In genomic region chr12:57620936-57621496, GRCh38 we compare ENCODE assay signal across 9 cellular contexts. TPM values are rescaled to one million over a fixed set of nuclear protein-coding genes. Genes with fewer than 3 reads are reported as not detected.
DNase-seq lines count a peak whose midpoint lies in the region; TF ChIP-seq lines count a peak whose summit lies in the region.
"Had no signal": no experiment of that assay in that cellular context is flagged by ENCODE, and none has a peak within 500 bp of the region (broad histone marks: within the 10 kb centered on the region; RNA-seq: fewer than 3 reads in every experiment).

No MANE protein-coding gene starts in this region.

- H3K9me3 Mint-ChIP-seq in activated CD4-positive, alpha-beta memory T cell treated with anti-CD3 and anti-CD28 coated beads, Interleukin-2, amount 10 ng/mL, durations not matched to agents 7 days and 5 days, result no peaks in the 10 kb centered on the region

- peaks cover 5% of the 10 kb centered on the region for H3K4me1 ChIP-seq in cardiac muscle cell (ENCODE audit: low read depth)

- CTCF ChIA-PET in GM10248 (lab: Yijun Ruan, JAX), result interaction anchor here (0.7 to 8.9 kb wide), 16 partner anchors 9 to 166 kb away, joined by 3 to 155 read pairs (median 6); partner anchors contain the start of genes ARHGEF25, B4GALNT1, GLI1 and INHBE
- CTCF ChIA-PET in activated CD4-positive, alpha-beta memory T cell treated with anti-CD3 and anti-CD28 coated beads, Interleukin-2, amount 10 ng/mL, durations not matched to agents 7 days and 5 days (lab: Charles Lee), result interaction anchor here (0.7 to 5.8 kb wide), 10 partner anchors 9 to 162 kb away, joined by 3 to 77 read pairs (median 5); partner anchors contain the start of genes GLI1, OS9 and PIP4K2C

- H3K4me3 ChIP-seq in cardiac muscle cell, result peak overlapping the region; percentile 27
- H3K4me3 ChIP-seq: lung had no signal

- H3K27ac Mint-ChIP-seq in activated CD4-positive, alpha-beta memory T cell treated with anti-CD3 and anti-CD28 coated beads, Interleukin-2, amount 10 ng/mL, durations not matched to agents 7 days and 5 days, result no peak overlapping the region

- no peak overlapping the region for H3K27ac ChIP-seq in cardiac muscle cell

- DNase-seq in GM10248 (ENCODE audit: extremely low spot score), result peak; percentile 39
- DNase-seq in activated CD4-positive, alpha-beta memory T cell treated with anti-CD3 and anti-CD28 coated beads, Interleukin-2, amount 10 ng/mL, durations not matched to agents 7 days and 5 days, result no peak
- no peak for DNase-seq in cardiac muscle cell (ENCODE audit: low read depth in 1 of 2, low spot score in 1 of 2)
- DNase-seq in retina, result peak; percentile 60
- no peak for DNase-seq in NCI-H2227 treated with DMSO at 0.1 percent for 48 hours (lab: John Stamatoyannopoulos, UW)
- no peak for DNase-seq in NCI-H1930 (lab: John Stamatoyannopoulos, UW)
- DNase-seq in SW 1271 (lab: John Stamatoyannopoulos, UW), result no peak
- DNase-seq in stimulated activated CD4-positive, alpha-beta T cell treated with anti-CD3 and anti-CD28 coated beads, Interleukin-1b, Interleukin-23, amount 100 ng/mL, for 48 hours, result no peak

- H3K36me3 Mint-ChIP-seq in activated CD4-positive, alpha-beta memory T cell treated with anti-CD3 and anti-CD28 coated beads, Interleukin-2, amount 10 ng/mL, durations not matched to agents 7 days and 5 days (ENCODE audit: low read depth), result no peaks in the 10 kb centered on the region

- no peaks in the 10 kb centered on the region for H3K36me3 ChIP-seq in cardiac muscle cell

- H3K4me3 Mint-ChIP-seq in activated CD4-positive, alpha-beta memory T cell treated with anti-CD3 and anti-CD28 coated beads, Interleukin-2, amount 10 ng/mL, durations not matched to agents 7 days and 5 days, result peak overlapping the region; percentile 50

- H3K4me1 Mint-ChIP-seq in activated CD4-positive, alpha-beta memory T cell treated with anti-CD3 and anti-CD28 coated beads, Interleukin-2, amount 10 ng/mL, durations not matched to agents 7 days and 5 days, result peaks cover 24% of the 10 kb centered on the region

- POLR2A ChIA-PET in GM10248 (lab: Yijun Ruan, JAX), result no interaction called here
- POLR2A ChIA-PET in activated CD4-positive, alpha-beta memory T cell treated with anti-CD3 and anti-CD28 coated beads, Interleukin-2, amount 10 ng/mL, durations not matched to agents 7 days and 5 days (lab: Charles Lee), result interaction anchor here (0.7 kb wide), 1 partner anchor 38 kb away, joined by 3 read pairs; no protein-coding TSS in a partner anchor

- H3K9me3 ChIP-seq in cardiac muscle cell (ENCODE audit: low read depth), result no peaks in the 10 kb centered on the region

- peaks cover 96% of the 10 kb centered on the region for H3K27me3 Mint-ChIP-seq in activated CD4-positive, alpha-beta memory T cell treated with anti-CD3 and anti-CD28 coated beads, Interleukin-2, amount 10 ng/mL, durations not matched to agents 7 days and 5 days

- peaks cover 100% of the 10 kb centered on the region for H3K27me3 ChIP-seq in cardiac muscle cell

- no peak for TF ChIP-seq CTCF in GM10248 (IDR thresholded peaks at IDR 0.05; ENCODE audit: control extremely low read depth, extremely low read depth, low read depth, missing control alignments)
- no peak for TF ChIP-seq CTCF in cardiac muscle cell (IDR thresholded peaks at IDR 0.05; ENCODE audit: low read depth, low read length)

RNA-seq across cellular contexts. Expression of gene ARHGEF25, which starts 9.8 kb away (rescaled TPM):
- under 1 TPM; 0.55 to 0.93 TPM for total RNA-seq in activated CD4-positive, alpha-beta memory T cell treated with anti-CD3 and anti-CD28 coated beads, Interleukin-2, amount 10 ng/mL, durations not matched to agents 7 days and 5 days
- total RNA-seq in cardiac muscle cell, result 22.3 and 38.6 TPM in 2 replicates
- 2.0 and 3.5 TPM in 2 replicates for polyA plus RNA-seq in cardiac muscle cell

RNA-seq across cellular contexts. Expression of gene B4GALNT1, which starts 12.0 kb away (rescaled TPM):
- total RNA-seq in activated CD4-positive, alpha-beta memory T cell treated with anti-CD3 and anti-CD28 coated beads, Interleukin-2, amount 10 ng/mL, durations not matched to agents 7 days and 5 days, result 1 to 10 TPM; 1.4 to 1.8 TPM
- 0.32 TPM in 1 of 2 replicates, not detected in the other for total RNA-seq in cardiac muscle cell
- polyA plus RNA-seq in cardiac muscle cell, result 0.29 TPM in 1 of 2 replicates, not detected in the other

RNA-seq across cellular contexts. Expression of gene DTX3, which starts 16.4 kb away (rescaled TPM):
- 10 to 100 TPM; 19.3 to 21.8 TPM for total RNA-seq in activated CD4-positive, alpha-beta memory T cell treated with anti-CD3 and anti-CD28 coated beads, Interleukin-2, amount 10 ng/mL, durations not matched to agents 7 days and 5 days
- 52.1 and 59.0 TPM in 2 replicates for total RNA-seq in cardiac muscle cell
- polyA plus RNA-seq in cardiac muscle cell, result 44.5 and 46.6 TPM in 2 replicates

RNA-seq across cellular contexts. Expression of gene PIP4K2C, which starts 30.0 kb away (rescaled TPM):
- total RNA-seq in activated CD4-positive, alpha-beta memory T cell treated with anti-CD3 and anti-CD28 coated beads, Interleukin-2, amount 10 ng/mL, durations not matched to agents 7 days and 5 days, result 10 to 100 TPM; 21.6 to 21.9 TPM
- 15.1 and 23.5 TPM in 2 replicates for total RNA-seq in cardiac muscle cell
- 20.4 and 25.5 TPM in 2 replicates for polyA plus RNA-seq in cardiac muscle cell

Comparison
In these comparisons a context has a peak if more than half of its experiments do, and no peak if none do; other contexts are left out.
1. DNase-seq: peak in GM10248 (single experiment) and retina (single experiment); none in activated CD4-positive, alpha-beta memory T cell treated with anti-CD3 and anti-CD28 coated beads, Interleukin-2, amount 10 ng/mL, durations not matched to agents 7 days and 5 days (single experiment), cardiac muscle cell (0 of 2), NCI-H2227 treated with DMSO at 0.1 percent for 48 hours (single experiment), NCI-H1930 (0 of 2), SW 1271 (0 of 2) and stimulated activated CD4-positive, alpha-beta T cell treated with anti-CD3 and anti-CD28 coated beads, Interleukin-1b, Interleukin-23, amount 100 ng/mL, for 48 hours (single experiment).
2. RNA of gene ARHGEF25, which starts 9.8 kb away (total RNA-seq): 22.3 to 38.6 TPM in cardiac muscle cell; 0.55 to 0.93 TPM in activated CD4-positive, alpha-beta memory T cell treated with anti-CD3 and anti-CD28 coated beads, Interleukin-2, amount 10 ng/mL, durations not matched to agents 7 days and 5 days; every median in the first group is over 10 times any median in the second.